Comparison of ENCODE assay signal across 16 cellular contexts in genomic region chr12:104600790-104601739, GRCh38.
DNase-seq lines count a peak whose midpoint lies in the region; ATAC-seq and TF ChIP-seq lines count a peak whose summit lies in the region.
"Had no signal": no experiment of that assay in that cellular context is flagged by ENCODE, and none has a peak within 500 bp of the region (broad histone marks: within the 10 kb centered on the region; RNA-seq: fewer than 3 reads in every experiment).

No MANE protein-coding gene starts in this region.

- H2BK15ac ChIP-seq in mesendoderm (replicated peaks; ENCODE audit: low read depth), result no peak overlapping the region

- no peak overlapping the region for H3K9ac ChIP-seq in neural progenitor cell
- H3K9ac ChIP-seq in mesendoderm (ENCODE audit: low read length), result no peak overlapping the region

- H4K5ac ChIP-seq in mesendoderm (ENCODE audit: low read length), result no peak overlapping the region

- H4K8ac ChIP-seq in mesendoderm (ENCODE audit: low read depth, low read length), result no peak overlapping the region

- H3K9me3 Mint-ChIP-seq in CD14-positive monocyte (peaks cover 0 to 2% (median 0%) of the 10 kb centered on the region in 7 donors), IgD-negative memory B cell (no peaks in the 10 kb centered on the region), neural progenitor cell (peaks cover 8% of the 10 kb centered on the region), mesothelial cell of epicardium (no peaks in the 10 kb centered on the region)
- H3K9me3 Mint-ChIP-seq in central memory CD8-positive, alpha-beta T cell, result no peaks in the 10 kb centered on the region
- H3K9me3 Mint-ChIP-seq: activated naive CD4-positive, alpha-beta T cell treated with anti-CD3 and anti-CD28 coated beads, Interleukin-2, amount 50 U/mL, for 72 hours had no signal

- H3K27me3 Mint-ChIP-seq in CD14-positive monocyte (ENCODE audit: low read depth in 3 of 3), result peaks cover 0 to 2% (median 1%) of the 10 kb centered on the region in 3 donors
- H3K27me3 Mint-ChIP-seq in IgD-negative memory B cell, result no peaks in the 10 kb centered on the region
- no peaks in the 10 kb centered on the region for H3K27me3 Mint-ChIP-seq in central memory CD8-positive, alpha-beta T cell
- H3K27me3 Mint-ChIP-seq in neural progenitor cell (ENCODE audit: insufficient read depth, low read depth), result peaks cover 9% of the 10 kb centered on the region
- H3K27me3 Mint-ChIP-seq in mesothelial cell of epicardium (ENCODE audit: low read depth), result peaks cover 18% of the 10 kb centered on the region

- peaks cover 90% of the 10 kb centered on the region for H3K4me1 Mint-ChIP-seq in CD14-positive monocyte
- H3K4me1 Mint-ChIP-seq in IgD-negative memory B cell, result peaks cover 37 to 70% (median 53%) of the 10 kb centered on the region in 3 donors
- peaks cover 82% of the 10 kb centered on the region for H3K4me1 Mint-ChIP-seq in central memory CD8-positive, alpha-beta T cell
- peaks cover 76% of the 10 kb centered on the region for H3K4me1 Mint-ChIP-seq in neural progenitor cell
- H3K4me1 Mint-ChIP-seq in mesothelial cell of epicardium, result peaks cover 68% of the 10 kb centered on the region

- TF ChIP-seq CTCF in CD14-positive monocyte (IDR thresholded peaks at IDR 0.05) (no peak), neural progenitor cell (IDR thresholded peaks at IDR 0.05) (no peak), mesothelial cell of epicardium (IDR thresholded peaks at IDR 0.05; ENCODE audit: unreplicated experiment) (no peak)

- no peak overlapping the region for H3K4ac ChIP-seq in mesendoderm (ENCODE audit: low read depth, low read length)

- H3K23ac ChIP-seq in mesendoderm (ENCODE audit: low read length), result no peak overlapping the region

- no peak overlapping the region for H2BK120ac ChIP-seq in mesendoderm (ENCODE audit: low read depth, low read length)

- H3K4me3 ChIP-seq in neural progenitor cell (no peak overlapping the region), mesendoderm (ENCODE audit: low read length) (no peak overlapping the region)
- H3K4me3 ChIP-seq: esophagus squamous epithelium had no signal

- H2AK5ac ChIP-seq in mesendoderm (ENCODE audit: low read length), result no peak overlapping the region

- H2AFZ ChIP-seq in neural progenitor cell (replicated peaks), result no peak overlapping the region

- peak overlapping the region; percentile 68 to 85 (median 77) for H3K27ac Mint-ChIP-seq in CD14-positive monocyte
- H3K27ac Mint-ChIP-seq in IgD-negative memory B cell, result peak overlapping the region in 2 of 3 donors; percentile 23 to 70
- peak overlapping the region; percentile 82 for H3K27ac Mint-ChIP-seq in central memory CD8-positive, alpha-beta T cell (ENCODE audit: low read depth)
- H3K27ac Mint-ChIP-seq in neural progenitor cell, result peak overlapping the region; percentile 83
- H3K27ac Mint-ChIP-seq in mesothelial cell of epicardium, result no peak overlapping the region

- H3K27me3 ChIP-seq in neural progenitor cell (no peaks in the 10 kb centered on the region), mesendoderm (ENCODE audit: insufficient read depth, low read length, poor library complexity) (no peaks in the 10 kb centered on the region)

- peaks cover 4% of the 10 kb centered on the region for H3F3A ChIP-seq in neural progenitor cell (ENCODE audit: low read depth)

- H3K18ac ChIP-seq in mesendoderm (ENCODE audit: low read length), result no peak overlapping the region

- H3K27ac ChIP-seq in neural progenitor cell (no peak overlapping the region), mesendoderm (ENCODE audit: low read depth, low read length) (no peak overlapping the region)

- H3K79me2 ChIP-seq in neural progenitor cell (ENCODE audit: low read depth) (no peaks in the 10 kb centered on the region), mesendoderm (ENCODE audit: control insufficient read depth, insufficient read depth, low read length) (no peaks in the 10 kb centered on the region)

- H3K4me1 ChIP-seq in neural progenitor cell (peaks cover 15% of the 10 kb centered on the region), mesendoderm (ENCODE audit: control insufficient read depth, low read depth, low read length) (peaks cover 4% of the 10 kb centered on the region)

- no peak for ATAC-seq in central memory CD8-positive, alpha-beta T cell (replicated peaks; ENCODE audit: extremely low read depth, poor library complexity, severe bottlenecking)
- no peak for ATAC-seq in GM21737 (IDR thresholded peaks at IDR 0.05; ENCODE audit: unreplicated experiment)
- ATAC-seq: activated naive CD4-positive, alpha-beta T cell treated with anti-CD3 and anti-CD28 coated beads, Interleukin-2, amount 50 U/mL, for 72 hours; PC-3 had no signal

- H3K56ac ChIP-seq in mesendoderm (ENCODE audit: low read length), result no peak overlapping the region

- no peaks in the 10 kb centered on the region for H3K9me3 ChIP-seq in neural progenitor cell (ENCODE audit: low read depth)
- H3K9me3 ChIP-seq: esophagus squamous epithelium had no signal

- no peak for DNase-seq in CD14-positive monocyte (ENCODE audit: low spot score)
- DNase-seq in central memory CD8-positive, alpha-beta T cell (ENCODE audit: low spot score in 2 of 2), result no peak
- no peak for DNase-seq in neural progenitor cell (ENCODE audit: low spot score)
- no peak for DNase-seq in NCI-H2029 (lab: John Stamatoyannopoulos, UW)
- DNase-seq in mesothelial cell of epicardium (ENCODE audit: low spot score in 2 of 2, unreplicated experiment in 2 of 2), result no peak
- DNase-seq in mesendoderm, result no peak
- DNase-seq: activated CD4-positive, alpha-beta T cell treated with anti-CD3 and anti-CD28 coated beads, Interleukin-2, amount 50 U/mL, for 1 hour; COR-L47; esophagus squamous epithelium; MM.1S; NCI-H226; PC-3; stimulated activated CD4-positive, alpha-beta T cell treated with anti-CD3 and anti-CD28 coated beads, Interleukin-2, amount 100 ng/mL, for 48 hours had no signal

- no peak overlapping the region for H2BK5ac ChIP-seq in mesendoderm (ENCODE audit: low read length)

- intact Hi-C loops in CD14-positive monocyte (cut with micrococcal nuclease), result loop anchor here (5.0 to 10.0 kb wide), 3 partner anchors 34 to 74 kb away; no protein-coding TSS in a partner anchor

- H3K36me3 Mint-ChIP-seq in CD14-positive monocyte (peaks cover 27 to 31% of the 10 kb centered on the region in 2 donors), IgD-negative memory B cell (no peaks in the 10 kb centered on the region), neural progenitor cell (peaks cover 16% of the 10 kb centered on the region), mesothelial cell of epicardium (no peaks in the 10 kb centered on the region)
- peaks cover 14% of the 10 kb centered on the region for H3K36me3 Mint-ChIP-seq in central memory CD8-positive, alpha-beta T cell (ENCODE audit: insufficient read depth)

- H3K4me2 ChIP-seq in neural progenitor cell (no peak overlapping the region), mesendoderm (ENCODE audit: low read length) (no peak overlapping the region)

- no peak overlapping the region for H3K4me3 Mint-ChIP-seq in CD14-positive monocyte
- H3K4me3 Mint-ChIP-seq in IgD-negative memory B cell, result peak overlapping the region in 1 of 4 donors; percentile 50
- H3K4me3 Mint-ChIP-seq in central memory CD8-positive, alpha-beta T cell, result no peak overlapping the region
- no peak overlapping the region for H3K4me3 Mint-ChIP-seq in neural progenitor cell
- H3K4me3 Mint-ChIP-seq in mesothelial cell of epicardium, result no peak overlapping the region

- H3K79me1 ChIP-seq in mesendoderm (ENCODE audit: low read length), result no peaks in the 10 kb centered on the region

- WGBS in mesendoderm (ENCODE audit: extremely low coverage, insufficient coverage, low lambda C conversion rate), result 100% methylated on average over 1 of the region's 6 CpGs

- H3K36me3 ChIP-seq in neural progenitor cell (no peaks in the 10 kb centered on the region), mesendoderm (ENCODE audit: control insufficient read depth, insufficient read depth, low read length) (no peaks in the 10 kb centered on the region)
- H3K36me3 ChIP-seq: esophagus squamous epithelium had no signal

- H4K20me1 ChIP-seq in neural progenitor cell (ENCODE audit: low read depth), result no peaks in the 10 kb centered on the region
